In genomic region chr9:96175001-96175400, GRCh38 we compare ENCODE assay signal across 20 cellular contexts.
A peak's percentile ranks its signal among the peaks of the same experiment; 100 is the strongest.
DNase-seq lines count a peak whose midpoint lies in the region; ATAC-seq, FAIRE-seq and TF ChIP-seq lines count a peak whose summit lies in the region.
"Had no signal": no experiment of that assay in that cellular context is flagged by ENCODE, and none has a peak within 500 bp of the region (broad histone marks: within the 10 kb centered on the region; RNA-seq: fewer than 3 reads in every experiment).

No MANE protein-coding gene starts in this region.

- H3F3A ChIP-seq in GM23248 (ENCODE audit: insufficient read depth), result no peaks in the 10 kb centered on the region

- no peak overlapping the region for H3K4me3 ChIP-seq in cardiac muscle cell
- no peak overlapping the region for H3K4me3 ChIP-seq in right cardiac atrium (ENCODE audit: low read length)
- no peak overlapping the region for H3K4me3 ChIP-seq in small intestine (ENCODE audit: low read depth in 1 of 2, low read length in 2 of 2)
- no peak overlapping the region for H3K4me3 ChIP-seq in GM23248
- H3K4me3 ChIP-seq in osteoblast (ENCODE audit: insufficient read depth, low read length), result no peak overlapping the region
- H3K4me3 ChIP-seq: BLaER1 treated with 17β-estradiol and CSF1 and Interleukin-3, amounts not matched to agents 10 nM and 100 nM; GM23338 had no signal

- H3K27ac Mint-ChIP-seq in endothelial cell (ENCODE audit: unreplicated experiment), result peak overlapping the region; percentile 54
- H3K27ac Mint-ChIP-seq: B cell; CD8-positive, alpha-beta T cell; GM23338; IgD-negative memory B cell had no signal

- H2AFZ ChIP-seq in GM23248 (no peak overlapping the region), osteoblast (ENCODE audit: low read length) (no peak overlapping the region)
- H2AFZ ChIP-seq: GM23338 had no signal

- TF ChIP-seq CTCF in cardiac muscle cell (IDR thresholded peaks at IDR 0.05; ENCODE audit: low read depth, low read length), result no peak
- TF ChIP-seq CTCF in endothelial cell (IDR thresholded peaks at IDR 0.05; ENCODE audit: unreplicated experiment), result no peak
- no peak for TF ChIP-seq CTCF in osteoblast (IDR thresholded peaks at IDR 0.05; ENCODE audit: extremely low read depth, low read depth, low read length)

- intact Hi-C loops in right cardiac atrium (cut with DNase I), result no loop called here

- H3K79me2 ChIP-seq in GM23248 (ENCODE audit: insufficient read depth), result no peaks in the 10 kb centered on the region
- H3K79me2 ChIP-seq in osteoblast (ENCODE audit: insufficient read depth, low read length), result no peaks in the 10 kb centered on the region

- H3K9me3 ChIP-seq in cardiac muscle cell (ENCODE audit: low read depth) (no peaks in the 10 kb centered on the region), right cardiac atrium (ENCODE audit: control insufficient read depth, low read length) (no peaks in the 10 kb centered on the region), small intestine (ENCODE audit: control insufficient read depth, low read depth) (no peaks in the 10 kb centered on the region), GM23248 (ENCODE audit: low read depth) (no peaks in the 10 kb centered on the region), osteoblast (ENCODE audit: low read depth, low read length) (no peaks in the 10 kb centered on the region)

- H3K4me2 ChIP-seq in GM23248 (ENCODE audit: unreplicated experiment) (no peak overlapping the region), osteoblast (ENCODE audit: insufficient read depth, low read length) (no peak overlapping the region)
- H3K4me2 ChIP-seq: BLaER1 treated with 17β-estradiol and CSF1 and Interleukin-3, amounts not matched to agents 10 nM and 100 nM; GM23338 had no signal

- in situ Hi-C loops in GM23248 (cut with MboI), result no loop called here

- no peak for FAIRE-seq in small intestine (lab: Jason Lieb, UNC)
- FAIRE-seq: H54 had no signal

- H3K4me1 ChIP-seq in cardiac muscle cell (ENCODE audit: low read depth) (peaks cover 45% of the 10 kb centered on the region), right cardiac atrium (ENCODE audit: control insufficient read depth, insufficient read depth, low read length) (no peaks in the 10 kb centered on the region), small intestine (ENCODE audit: control insufficient read depth in 2 of 2, insufficient read depth in 1 of 2, low read depth in 1 of 2, low read length in 1 of 2) (peaks cover 2 to 7% of the 10 kb centered on the region in 2 donors), GM23248 (ENCODE audit: insufficient read depth) (no peaks in the 10 kb centered on the region), osteoblast (ENCODE audit: insufficient read depth, low read length) (no peaks in the 10 kb centered on the region)

- whole genome bisulfite sequencing in right cardiac atrium, result 95% methylated on average over 1 of the region's 1 CpG
- 28 to 65% (median 45%) methylated on average over 1 of the region's 1 CpG for WGBS in small intestine, 3 donors
- 45 to 66% methylated on average over 1 of the region's 1 CpG for WGBS in GM23248 (ENCODE audit: low coverage in 1 of 2, low lambda C conversion rate in 2 of 2, missing lambda C conversion rate in 2 of 2), 2 experiments

- no peaks in the 10 kb centered on the region for H3K9me3 Mint-ChIP-seq in endothelial cell (ENCODE audit: unreplicated experiment)
- H3K9me3 Mint-ChIP-seq: CD8-positive, alpha-beta T cell; GM23338 had no signal

- H3K4me3 Mint-ChIP-seq in endothelial cell (ENCODE audit: unreplicated experiment), result no peak overlapping the region
- H3K4me3 Mint-ChIP-seq: B cell; CD8-positive, alpha-beta T cell; GM23338; IgD-negative memory B cell had no signal

- H3K36me3 ChIP-seq in cardiac muscle cell (no peaks in the 10 kb centered on the region), small intestine (ENCODE audit: control insufficient read depth in 2 of 2, insufficient read depth in 2 of 2, low read length in 2 of 2) (no peaks in the 10 kb centered on the region), GM23248 (ENCODE audit: low read depth) (no peaks in the 10 kb centered on the region), osteoblast (ENCODE audit: insufficient read depth, low read length) (no peaks in the 10 kb centered on the region)
- H3K36me3 ChIP-seq: BLaER1 treated with 17β-estradiol and CSF1 and Interleukin-3, amounts not matched to agents 10 nM and 100 nM had no signal

- H3K27me3 ChIP-seq in cardiac muscle cell (no peaks in the 10 kb centered on the region), right cardiac atrium (ENCODE audit: control insufficient read depth, insufficient read depth) (no peaks in the 10 kb centered on the region), small intestine (ENCODE audit: control insufficient read depth in 2 of 2, insufficient read depth in 2 of 2, low read length in 2 of 2) (no peaks in the 10 kb centered on the region), GM23248 (replicated peaks; ENCODE audit: insufficient read depth) (peaks cover 37% of the 10 kb centered on the region), osteoblast (ENCODE audit: insufficient read depth, low read length) (peaks cover 21% of the 10 kb centered on the region)
- H3K27me3 ChIP-seq: BLaER1 treated with 17β-estradiol and CSF1 and Interleukin-3, amounts not matched to agents 10 nM and 100 nM had no signal

- H4K20me1 ChIP-seq in GM23248 (ENCODE audit: insufficient read depth) (no peaks in the 10 kb centered on the region), osteoblast (ENCODE audit: insufficient read depth, low read length) (no peaks in the 10 kb centered on the region)
- H4K20me1 ChIP-seq: BLaER1 treated with 17β-estradiol and CSF1 and Interleukin-3, amounts not matched to agents 10 nM and 100 nM had no signal

- H3K9me2 ChIP-seq in GM23248 (ENCODE audit: insufficient read depth), result no peaks in the 10 kb centered on the region

- ATAC-seq in right cardiac atrium, result no peak
- ATAC-seq: CD8-positive, alpha-beta T cell; GM23338 had no signal

- H3K27me3 Mint-ChIP-seq in endothelial cell (ENCODE audit: unreplicated experiment), result peaks cover 2% of the 10 kb centered on the region

- H3K27ac ChIP-seq in cardiac muscle cell (peak overlapping the region; percentile 54), right cardiac atrium (ENCODE audit: low read length) (no peak overlapping the region), small intestine (ENCODE audit: low read depth in 1 of 2, low read length in 1 of 2) (no peak overlapping the region), GM23248 (no peak overlapping the region), osteoblast (ENCODE audit: low read depth, low read length) (no peak overlapping the region)
- H3K27ac ChIP-seq: BLaER1 treated with 17β-estradiol and CSF1 and Interleukin-3, amounts not matched to agents 10 nM and 100 nM; HL-60 had no signal

- H3K4me1 Mint-ChIP-seq in endothelial cell (ENCODE audit: unreplicated experiment), result peaks cover 67% of the 10 kb centered on the region
- H3K4me1 Mint-ChIP-seq: B cell, IgD-negative memory B cell had no signal

- H3K36me3 Mint-ChIP-seq in endothelial cell (ENCODE audit: low read depth, unreplicated experiment), result peaks cover 3% of the 10 kb centered on the region
- H3K36me3 Mint-ChIP-seq: CD8-positive, alpha-beta T cell; IgD-negative memory B cell had no signal

- no peak overlapping the region for H3K9ac ChIP-seq in GM23248
- H3K9ac ChIP-seq: BLaER1 treated with 17β-estradiol and CSF1 and Interleukin-3, amounts not matched to agents 10 nM and 100 nM had no signal

- DNase-seq in cardiac muscle cell (ENCODE audit: low read depth in 1 of 2, low spot score in 1 of 2) (no peak), right cardiac atrium (no peak), endothelial cell (ENCODE audit: low spot score) (no peak), small intestine (peak; percentile 70), GM23248 (no peak), NCI-H526 (lab: John Stamatoyannopoulos, UW) (no peak), osteoblast (ENCODE audit: insufficient read length, low spot score, missing footprints) (no peak)
- DNase-seq: 8988T; CD8-positive, alpha-beta T cell; DMS 273 treated with DMSO at 0.1 percent for 48 hours; DMS79; GF-D8; HCEC 1CT; KBM-7 had no signal
